In the genomic region with DNA sequence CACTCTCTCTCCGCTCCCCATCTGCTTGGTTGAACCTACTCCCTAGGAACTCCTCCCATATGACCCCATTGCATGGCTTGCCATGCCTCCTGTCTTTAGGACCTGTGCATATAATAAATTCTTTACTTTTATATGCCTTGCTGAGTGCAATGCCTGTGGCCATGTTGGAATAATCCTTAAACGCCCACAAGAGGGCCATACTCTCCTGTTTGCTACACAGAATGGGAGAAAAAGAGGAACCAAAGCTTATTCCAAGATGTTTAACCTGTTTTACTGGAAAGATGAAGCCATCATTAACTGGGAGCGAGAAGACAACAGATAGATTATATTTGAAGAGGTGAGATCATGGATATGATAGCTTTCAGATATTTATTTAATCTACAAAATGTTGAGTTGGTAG, we compare ENCODE assay signal across 13 cellular contexts.
DNase-seq lines count a peak whose midpoint lies in the region; TF ChIP-seq lines count a peak whose summit lies in the region.
"Had no signal": no experiment of that assay in that cellular context is flagged by ENCODE, and none has a peak within 500 bp of the region (broad histone marks: within the 10 kb centered on the region; RNA-seq: fewer than 3 reads in every experiment).

No MANE protein-coding gene starts in this region.

- DNase-seq in DMS53 (lab: John Stamatoyannopoulos, UW) (peak; percentile 89), astrocyte of the cerebellum (ENCODE audit: low read depth) (no peak), medulla oblongata (ENCODE audit: extremely low spot score) (peak; percentile 11), SHP77 (lab: John Stamatoyannopoulos, UW) (no peak), hippocampal formation (lab: John Stamatoyannopoulos, UW) (no peak), GDM1 (lab: John Stamatoyannopoulos, UW) (no peak)
- DNase-seq in Jurkat, Clone E6-1 (ENCODE audit: low read depth, low spot score) = peak; percentile 6
- no peak for DNase-seq in activated CD4-positive, alpha-beta T cell treated with anti-CD3 and anti-CD28 coated beads, Interleukin-2, amount 50 U/mL, for 48 hours
- DNase-seq: activated T-cell treated with anti-CD3 and anti-CD28 coated beads for 4 hours, H7, NCI-H446 treated with DMSO at 0.1 percent for 48 hours, stomach had no signal

- in situ Hi-C loops in astrocyte of the cerebellum (cut with HindIII; ENCODE audit: low sequenced_read_pairs) = no loop called here

- peak; percentile 43 for TF ChIP-seq CTCF in astrocyte of the cerebellum (IDR thresholded peaks at IDR 0.05; ENCODE audit: low read depth, low read length, missing control alignments)

- H3K4me3 ChIP-seq in Jurkat, Clone E6-1 (ENCODE audit: low read length) = no peak overlapping the region
- no peak overlapping the region for H3K4me3 ChIP-seq in astrocyte of the cerebellum (ENCODE audit: low read depth, low read length)
- H3K4me3 ChIP-seq: breast epithelium, stomach had no signal

Comparison
In these comparisons a context has a peak if more than half of its experiments do, and no peak if none do; other contexts are left out.
1. DNase-seq: peak in DMS53 (single experiment), Jurkat, Clone E6-1 (single experiment) and medulla oblongata (single experiment); none in astrocyte of the cerebellum (single experiment), SHP77 (0 of 2), activated CD4-positive, alpha-beta T cell treated with anti-CD3 and anti-CD28 coated beads, Interleukin-2, amount 50 U/mL, for 48 hours (0 of 2), hippocampal formation (0 of 2) and GDM1 (single experiment).